Comparison of ENCODE assay signal across 24 cellular contexts in genomic region chr6:155384343-155384742, GRCh38.
"Had no signal": no experiment of that assay in that cellular context is flagged by ENCODE, and none has a peak within 500 bp of the region (broad histone marks: within the 10 kb centered on the region; RNA-seq: fewer than 3 reads in every experiment).

No MANE protein-coding gene starts in this region.

- H3K9ac ChIP-seq: KMS-11, SK-N-SH had no signal

- H3K27ac ChIP-seq: KMS-11, SJSA1 had no signal

- H3K9me3 ChIP-seq: SJSA1, SK-N-SH had no signal

- H3K27ac Mint-ChIP-seq: IgD-negative memory B cell, T-cell had no signal

- H3K4me2 ChIP-seq: KMS-11, SK-N-SH had no signal

- H3K36me3 ChIP-seq: SJSA1 had no signal

- DNase-seq: Kasumi-1, MM.1S, NCI-H1092 treated with DMSO at 0.1 percent for 48 hours, NCI-H146, NCI-H1694 treated with DMSO at 0.1 percent for 48 hours, NCI-H1930, NCI-H2107, NCI-H2171 treated with DMSO at 0.1 percent for 48 hours, NCI-H345, NCI-H446 treated with DMSO at 0.1 percent for 48 hours, NCI-H510A treated with DMSO at 0.1 percent for 48 hours, NCI-H526, NCI-H774, Right ventricle myocardium superior, RPMI8226, SIG-M5, SK-N-SH, SW 1271, T-cell had no signal

- H3K4me3 Mint-ChIP-seq: IgD-negative memory B cell, T-cell had no signal

- H3K4me3 ChIP-seq: K562, SJSA1 had no signal

- H3K27me3 ChIP-seq: SJSA1 had no signal

- H3K36me3 Mint-ChIP-seq: IgD-negative memory B cell, T-cell had no signal

- ATAC-seq: HepG2, K562, T-cell had no signal
